In genomic region chr9:1980387-1980786, GRCh38 we compare ENCODE assay signal across 21 cellular contexts. TPM values are rescaled to one million over a fixed set of nuclear protein-coding genes. Genes with fewer than 3 reads are reported as not detected.
DNase-seq lines count a peak whose midpoint lies in the region; ATAC-seq, FAIRE-seq and TF ChIP-seq lines count a peak whose summit lies in the region.
"Had no signal": no experiment of that assay in that cellular context is flagged by ENCODE, and none has a peak within 500 bp of the region (broad histone marks: within the 10 kb centered on the region; RNA-seq: fewer than 3 reads in every experiment).

No MANE protein-coding gene starts in this region.

- 80% methylated on average over 1 of the region's 1 CpG for WGBS in suprapubic skin
- WGBS in mesendoderm (ENCODE audit: extremely low coverage, insufficient coverage, low lambda C conversion rate): no CpG with 5 or more reads among the region's 1 CpG
- WGBS in tibial nerve, 2 donors: 79 to 95% methylated on average over 1 of the region's 1 CpG

- H3K27me3 ChIP-seq in KMS-11 (ENCODE audit: insufficient read depth, low read depth) (no peaks in the 10 kb centered on the region), astrocyte (ENCODE audit: insufficient read depth, low read length) (no peaks in the 10 kb centered on the region), lower lobe of right lung (ENCODE audit: low read depth) (no peaks in the 10 kb centered on the region), suprapubic skin (no peaks in the 10 kb centered on the region), mesendoderm (ENCODE audit: insufficient read depth, low read length, poor library complexity) (no peaks in the 10 kb centered on the region), tibial nerve (no peaks in the 10 kb centered on the region)
- H3K27me3 ChIP-seq: ovary, Peyer's patch had no signal

- no peaks in the 10 kb centered on the region for H3K27me3 Mint-ChIP-seq in astrocyte (ENCODE audit: low read depth, unreplicated experiment)

- peak overlapping the region; percentile 5; the same call in 1 of the 2 replicates for H2AFZ ChIP-seq in KMS-11 (ENCODE audit: low read depth)
- H2AFZ ChIP-seq in astrocyte (ENCODE audit: low read depth, low read length): no peak overlapping the region

- no peaks in the 10 kb centered on the region for H4K20me1 ChIP-seq in KMS-11 (ENCODE audit: insufficient read depth)
- H4K20me1 ChIP-seq in astrocyte (ENCODE audit: insufficient read depth, low read length): no peaks in the 10 kb centered on the region

- H3K4me1 ChIP-seq in KMS-11 (ENCODE audit: low read depth, poor library complexity, severe bottlenecking) (peaks cover 69% of the 10 kb centered on the region), astrocyte (ENCODE audit: insufficient read depth, low read length) (peaks cover 4% of the 10 kb centered on the region), lower lobe of right lung (peaks cover 13% of the 10 kb centered on the region), suprapubic skin (peaks cover 37% of the 10 kb centered on the region), mesendoderm (ENCODE audit: control insufficient read depth, low read depth, low read length) (no peaks in the 10 kb centered on the region), tibial nerve (peaks cover 0 to 23% (median 6%) of the 10 kb centered on the region in 4 donors)
- H3K4me1 ChIP-seq: Peyer's patch had no signal

- TF ChIP-seq POLR2A in suprapubic skin (IDR thresholded peaks at IDR 0.05): no peak
- no peak for TF ChIP-seq POLR2A in tibial nerve (IDR thresholded peaks at IDR 0.05)

- H3K4me3 ChIP-seq in KMS-11 (IDR thresholded peaks at IDR 0.05; ENCODE audit: insufficient read depth, low read depth, low read length) (no peak overlapping the region), astrocyte (ENCODE audit: insufficient read depth, low read depth, low read length) (no peak overlapping the region), lower lobe of right lung (no peak overlapping the region), suprapubic skin (no peak overlapping the region), mesendoderm (ENCODE audit: low read length) (no peak overlapping the region), tibial nerve (no peak overlapping the region)
- H3K4me3 ChIP-seq: ovary, Peyer's patch had no signal

- H3K36me3 ChIP-seq in KMS-11 (ENCODE audit: insufficient read depth): no peaks in the 10 kb centered on the region
- H3K36me3 ChIP-seq in astrocyte (ENCODE audit: insufficient read depth, low read length): no peaks in the 10 kb centered on the region
- no peaks in the 10 kb centered on the region for H3K36me3 ChIP-seq in lower lobe of right lung
- no peaks in the 10 kb centered on the region for H3K36me3 ChIP-seq in suprapubic skin
- no peaks in the 10 kb centered on the region for H3K36me3 ChIP-seq in mesendoderm (ENCODE audit: control insufficient read depth, insufficient read depth, low read length)
- H3K36me3 ChIP-seq in tibial nerve: no peaks in the 10 kb centered on the region
- H3K36me3 ChIP-seq: ovary, Peyer's patch had no signal

- no peaks in the 10 kb centered on the region for H3K9me3 Mint-ChIP-seq in astrocyte (ENCODE audit: unreplicated experiment)
- H3K9me3 Mint-ChIP-seq: immature natural killer cell; T-helper 1 cell treated with Interleukin-12 subunit alpha and Interleukin-12 subunit beta and Interleukin-4 antibody, amounts not matched to agents 30 μg/mL and 1 μg/mL, for 36 hours had no signal

- no peak overlapping the region for H2BK5ac ChIP-seq in mesendoderm (ENCODE audit: low read length)

- H3K4me2 ChIP-seq in KMS-11 (peak overlapping the region; percentile 78), astrocyte (ENCODE audit: low read length) (peak overlapping the region; percentile 25), mesendoderm (ENCODE audit: low read length) (no peak overlapping the region)

- no peak for TF ChIP-seq CTCF in KMS-11 (conservative IDR thresholded peaks at IDR 0.05; ENCODE audit: low read depth, low read length)
- TF ChIP-seq CTCF in astrocyte (IDR thresholded peaks at IDR 0.05; ENCODE audit: insufficient read depth, low read depth, low read length): no peak
- no peak for TF ChIP-seq CTCF in lower lobe of right lung (IDR thresholded peaks at IDR 0.05)
- no peak for TF ChIP-seq CTCF in suprapubic skin (IDR thresholded peaks at IDR 0.05)
- no peak for TF ChIP-seq CTCF in tibial nerve (IDR thresholded peaks at IDR 0.05)

- H4K5ac ChIP-seq in mesendoderm (ENCODE audit: low read length): no peak overlapping the region

- no peak overlapping the region for H3K4ac ChIP-seq in mesendoderm (ENCODE audit: low read depth, low read length)

- H2AK5ac ChIP-seq in mesendoderm (ENCODE audit: low read length): no peak overlapping the region

- H3K4me3 Mint-ChIP-seq in astrocyte (ENCODE audit: unreplicated experiment): no peak overlapping the region
- H3K4me3 Mint-ChIP-seq: immature natural killer cell; T-helper 1 cell treated with Interleukin-12 subunit alpha and Interleukin-12 subunit beta and Interleukin-4 antibody, amounts not matched to agents 30 μg/mL and 1 μg/mL, for 36 hours had no signal

- no peak overlapping the region for H2BK120ac ChIP-seq in mesendoderm (ENCODE audit: low read depth, low read length)

- no peak overlapping the region for H4K8ac ChIP-seq in mesendoderm (ENCODE audit: low read depth, low read length)

- no peaks in the 10 kb centered on the region for H3K9me3 ChIP-seq in astrocyte (ENCODE audit: insufficient read depth, low read depth, low read length)
- H3K9me3 ChIP-seq in lower lobe of right lung: no peaks in the 10 kb centered on the region
- no peaks in the 10 kb centered on the region for H3K9me3 ChIP-seq in suprapubic skin
- no peaks in the 10 kb centered on the region for H3K9me3 ChIP-seq in tibial nerve
- H3K9me3 ChIP-seq: ovary, Peyer's patch had no signal

- H3K79me2 ChIP-seq in KMS-11 (ENCODE audit: insufficient read depth, low read depth) (peaks cover 5% of the 10 kb centered on the region; the same call in 1 of the 2 replicates), astrocyte (ENCODE audit: insufficient read depth, low read length) (no peaks in the 10 kb centered on the region), mesendoderm (ENCODE audit: control insufficient read depth, insufficient read depth, low read length) (no peaks in the 10 kb centered on the region)

- intact Hi-C loops in lower lobe of right lung (cut with DNase I): no loop called here

- no peaks in the 10 kb centered on the region for H3K79me1 ChIP-seq in mesendoderm (ENCODE audit: low read length)

- H3K23ac ChIP-seq in mesendoderm (ENCODE audit: low read length): no peak overlapping the region

- H3K36me3 Mint-ChIP-seq in astrocyte (ENCODE audit: low read depth, unreplicated experiment): no peaks in the 10 kb centered on the region
- H3K36me3 Mint-ChIP-seq: immature natural killer cell had no signal

- TF ChIP-seq EP300 in suprapubic skin (IDR thresholded peaks at IDR 0.05) (no peak), tibial nerve (IDR thresholded peaks at IDR 0.05) (no peak)

- H3K4me1 Mint-ChIP-seq in astrocyte (ENCODE audit: low read depth, unreplicated experiment): peaks cover 4% of the 10 kb centered on the region
- H3K4me1 Mint-ChIP-seq: immature natural killer cell had no signal

- no peak overlapping the region for H3K27ac Mint-ChIP-seq in astrocyte (ENCODE audit: unreplicated experiment)
- H3K27ac Mint-ChIP-seq: immature natural killer cell; T-helper 1 cell treated with Interleukin-12 subunit alpha and Interleukin-12 subunit beta and Interleukin-4 antibody, amounts not matched to agents 30 μg/mL and 1 μg/mL, for 36 hours had no signal

- H3K56ac ChIP-seq in mesendoderm (ENCODE audit: low read length): no peak overlapping the region

- ATAC-seq in lower lobe of right lung (no peak), GM21360 (IDR thresholded peaks at IDR 0.05; ENCODE audit: unreplicated experiment) (no peak)

- H2BK15ac ChIP-seq in mesendoderm (replicated peaks; ENCODE audit: low read depth): no peak overlapping the region

- peak overlapping the region; percentile 87 for H3K27ac ChIP-seq in KMS-11
- no peak overlapping the region for H3K27ac ChIP-seq in astrocyte (ENCODE audit: low read depth, low read length)
- H3K27ac ChIP-seq in lower lobe of right lung: peak overlapping the region; percentile 51
- H3K27ac ChIP-seq in suprapubic skin: peak overlapping the region; percentile 57
- no peak overlapping the region for H3K27ac ChIP-seq in mesendoderm (ENCODE audit: low read depth, low read length)
- peak overlapping the region in 1 of 4 donors; percentile 1 for H3K27ac ChIP-seq in tibial nerve
- H3K27ac ChIP-seq: HL-60, Peyer's patch had no signal

- FAIRE-seq in astrocyte (lab: Jason Lieb, UNC): no peak

- H3K18ac ChIP-seq in mesendoderm (ENCODE audit: low read length): no peak overlapping the region

- H3K9ac ChIP-seq in KMS-11 (peak overlapping the region; percentile 57), astrocyte (ENCODE audit: low read length) (no peak overlapping the region), mesendoderm (ENCODE audit: low read length) (no peak overlapping the region)

- no peak for DNase-seq in astrocyte (ENCODE audit: low read depth)
- no peak for DNase-seq in lower lobe of right lung
- DNase-seq in suprapubic skin (ENCODE audit: low spot score in 2 of 2): no peak
- DNase-seq in mesendoderm: no peak
- DNase-seq in tibial nerve (ENCODE audit: low spot score in 2 of 2): no peak
- DNase-seq: activated CD4-positive, alpha-beta T cell treated with anti-CD3 and anti-CD28 coated beads for 4 hours; activated naive CD4-positive, alpha-beta T cell treated with Interleukin-2 at 50 U/mL for 16 hours; activated T-cell treated with anti-CD3 and anti-CD28 coated beads, Interleukin-2, amount 50 U/mL, for 48 hours; AML-193; amniotic stem cell; central memory CD4-positive, alpha-beta T cell; DMS79; immature natural killer cell; NCI-H1105 treated with DMSO at 0.1 percent for 48 hours; NK-92 treated with Interleukin-12 subunit alpha and Interleukin-12 subunit beta, amount 100 ng/mL, for 24 hours; Peyer's patch had no signal

RNA-seq across cellular contexts. Expression of gene SMARCA2, which starts 34.8 kb away (rescaled TPM):
- 49.9 and 54.2 TPM in 2 replicates for total RNA-seq in astrocyte
- total RNA-seq in lower lobe of right lung: 147 TPM
- 100 to 1,000 TPM in 3 of 4 donors, 10 to 100 TPM in 1; 88.9 to 236 (median 140) TPM for total RNA-seq in suprapubic skin
- polyA plus RNA-seq in mesendoderm (2013, experiment 1 of 2): 4.8 TPM
- 5.1 TPM for polyA plus RNA-seq in mesendoderm (2013, experiment 2 of 2)
- 100 to 1,000 TPM in 3 of 4 donors, 10 to 100 TPM in 1; 75.9 to 140 (median 119) TPM for total RNA-seq in tibial nerve

Comparison
In these comparisons a context has a peak if more than half of its experiments do, and no peak if none do; other contexts are left out.
1. H3K27ac ChIP-seq: peak in KMS-11 (single experiment), lower lobe of right lung (single experiment) and suprapubic skin (single experiment); none in astrocyte (single experiment) and mesendoderm (single experiment).